1 cellular context compared by ENCODE assay signal in genomic region chr10:60572511-60573194, GRCh38.
TF ChIP-seq lines count a peak whose summit lies in the region.

No MANE protein-coding gene starts in this region.

TF ChIP-seq in SK-N-SH treated with all-trans-retinoic acid at 6 μM for 48 hours, 23 proteins besides CTCF, POLR2A, EP300 and RAD21 (continued from another document):
- no peak for TF ChIP-seq PATZ1 (CRISPR knock-in tag; IDR thresholded peaks at IDR 0.05; ENCODE audit: borderline replicate concordance)
- no peak for TF ChIP-seq ZNF70 (CRISPR knock-in tag; IDR thresholded peaks at IDR 0.05)
- no peak for TF ChIP-seq ZNF565 (CRISPR knock-in tag; conservative IDR thresholded peaks at IDR 0.05; ENCODE audit: low read depth)
- peak; percentile 79 for TF ChIP-seq ZNF8 (CRISPR knock-in tag; IDR thresholded peaks at IDR 0.05)
